1 cellular context compared by ENCODE assay signal in the genomic region with DNA sequence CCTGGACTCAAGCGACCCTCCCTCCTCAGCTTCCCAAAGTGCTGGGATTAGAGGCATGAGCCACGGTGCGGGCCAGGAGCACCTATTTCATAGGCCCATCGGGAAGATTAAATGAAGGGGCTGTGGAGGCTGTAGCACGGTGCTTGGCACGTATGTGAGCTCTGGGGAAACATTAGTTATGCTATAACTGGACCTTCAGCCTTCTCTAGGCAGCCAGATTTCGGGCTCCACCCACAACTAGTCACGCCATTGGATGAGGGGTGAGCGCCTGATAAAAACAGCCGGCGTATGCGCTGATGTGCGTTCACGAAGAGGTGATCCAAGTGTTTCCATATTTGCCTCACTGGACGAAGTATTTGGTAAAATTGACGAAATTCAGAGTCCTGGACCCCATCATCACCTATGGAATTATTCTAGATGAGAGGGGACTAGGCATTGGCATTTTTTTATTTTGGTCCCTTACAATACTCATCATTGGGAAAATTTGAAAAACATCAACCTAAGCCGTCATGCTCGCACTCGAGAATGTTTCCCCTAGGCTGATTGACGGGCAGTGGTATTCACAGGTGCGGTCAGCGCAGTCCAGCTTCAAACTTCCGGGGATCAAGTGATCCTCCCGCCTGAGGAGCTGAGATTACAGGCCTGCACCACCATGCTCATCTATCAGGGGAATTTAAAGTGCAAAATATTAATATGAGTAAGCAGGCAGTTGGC.
TF ChIP-seq lines count a peak whose summit lies in the region.

No MANE protein-coding gene starts in this region.

TF ChIP-seq in K562, 482 proteins besides CTCF, POLR2A, EP300 and RAD21 (continued from another document):
- TF ChIP-seq, protein P1, sequence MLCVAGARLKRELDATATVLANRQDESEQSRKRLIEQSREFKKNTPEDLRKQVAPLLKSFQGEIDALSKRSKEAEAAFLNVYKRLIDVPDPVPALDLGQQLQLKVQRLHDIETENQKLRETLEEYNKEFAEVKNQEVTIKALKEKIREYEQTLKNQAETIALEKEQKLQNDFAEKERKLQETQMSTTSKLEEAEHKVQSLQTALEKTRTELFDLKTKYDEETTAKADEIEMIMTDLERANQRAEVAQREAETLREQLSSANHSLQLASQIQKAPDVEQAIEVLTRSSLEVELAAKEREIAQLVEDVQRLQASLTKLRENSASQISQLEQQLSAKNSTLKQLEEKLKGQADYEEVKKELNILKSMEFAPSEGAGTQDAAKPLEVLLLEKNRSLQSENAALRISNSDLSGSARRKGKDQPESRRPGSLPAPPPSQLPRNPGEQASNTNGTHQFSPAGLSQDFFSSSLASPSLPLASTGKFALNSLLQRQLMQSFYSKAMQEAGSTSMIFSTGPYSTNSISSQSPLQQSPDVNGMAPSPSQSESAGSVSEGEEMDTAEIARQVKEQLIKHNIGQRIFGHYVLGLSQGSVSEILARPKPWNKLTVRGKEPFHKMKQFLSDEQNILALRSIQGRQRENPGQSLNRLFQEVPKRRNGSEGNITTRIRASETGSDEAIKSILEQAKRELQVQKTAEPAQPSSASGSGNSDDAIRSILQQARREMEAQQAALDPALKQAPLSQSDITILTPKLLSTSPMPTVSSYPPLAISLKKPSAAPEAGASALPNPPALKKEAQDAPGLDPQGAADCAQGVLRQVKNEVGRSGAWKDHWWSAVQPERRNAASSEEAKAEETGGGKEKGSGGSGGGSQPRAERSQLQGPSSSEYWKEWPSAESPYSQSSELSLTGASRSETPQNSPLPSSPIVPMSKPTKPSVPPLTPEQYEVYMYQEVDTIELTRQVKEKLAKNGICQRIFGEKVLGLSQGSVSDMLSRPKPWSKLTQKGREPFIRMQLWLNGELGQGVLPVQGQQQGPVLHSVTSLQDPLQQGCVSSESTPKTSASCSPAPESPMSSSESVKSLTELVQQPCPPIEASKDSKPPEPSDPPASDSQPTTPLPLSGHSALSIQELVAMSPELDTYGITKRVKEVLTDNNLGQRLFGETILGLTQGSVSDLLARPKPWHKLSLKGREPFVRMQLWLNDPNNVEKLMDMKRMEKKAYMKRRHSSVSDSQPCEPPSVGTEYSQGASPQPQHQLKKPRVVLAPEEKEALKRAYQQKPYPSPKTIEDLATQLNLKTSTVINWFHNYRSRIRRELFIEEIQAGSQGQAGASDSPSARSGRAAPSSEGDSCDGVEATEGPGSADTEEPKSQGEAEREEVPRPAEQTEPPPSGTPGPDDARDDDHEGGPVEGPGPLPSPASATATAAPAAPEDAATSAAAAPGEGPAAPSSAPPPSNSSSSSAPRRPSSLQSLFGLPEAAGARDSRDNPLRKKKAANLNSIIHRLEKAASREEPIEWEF (CRISPR knock-in tag; IDR thresholded peaks at IDR 0.05) = no peak
- no peak for TF ChIP-seq THAP7 (CRISPR knock-in tag; IDR thresholded peaks at IDR 0.05)
- no peak for TF ChIP-seq SIRT6 (IDR thresholded peaks at IDR 0.05; ENCODE audit: low read depth, low read length)
- no peak for TF ChIP-seq SMAD4 (CRISPR knock-in tag; conservative IDR thresholded peaks at IDR 0.05)
- TF ChIP-seq NR2F6 (CRISPR knock-in tag; IDR thresholded peaks at IDR 0.05) = no peak
- no peak for TF ChIP-seq ZBTB11 (CRISPR knock-in tag; IDR thresholded peaks at IDR 0.05)
- peak; percentile 31 for TF ChIP-seq TAF1 (IDR thresholded peaks at IDR 0.05; ENCODE audit: control insufficient read depth, extremely low read depth, insufficient read depth, low read length, severe bottlenecking)
- TF ChIP-seq RHOXF2B (CRISPR knock-in tag; conservative IDR thresholded peaks at IDR 0.05) = no peak
- peak; percentile 39 for TF ChIP-seq CBFA2T2 (conservative IDR thresholded peaks at IDR 0.05)
- no peak for TF ChIP-seq SNIP1 (IDR thresholded peaks at IDR 0.05; ENCODE audit: low read depth)
- TF ChIP-seq TEAD4 (IDR thresholded peaks at IDR 0.05; ENCODE audit: low read length) = peak; percentile 62; the same call in 1 of the 2 replicates
- TF ChIP-seq TEAD4 (CRISPR knock-in tag; IDR thresholded peaks at IDR 0.05; ENCODE audit: borderline replicate concordance) = no peak
- no peak for TF ChIP-seq SMAD1 (IDR thresholded peaks at IDR 0.05; ENCODE audit: low read depth, low read length, partially characterized antibody)
- TF ChIP-seq HMGN3 (IDR thresholded peaks at IDR 0.05; ENCODE audit: borderline replicate concordance, extremely low read depth, insufficient read length, low read depth, low read length) = no peak
- no peak for TF ChIP-seq GTF2E2 (tag; IDR thresholded peaks at IDR 0.05)
- no peak for TF ChIP-seq ARHGAP35 (IDR thresholded peaks at IDR 0.05; ENCODE audit: partially characterized antibody)
- TF ChIP-seq NCOR1 (IDR thresholded peaks at IDR 0.05) = no peak
TF ChIP-seq in K562: peak in this region for 48.
